In the genomic region with DNA sequence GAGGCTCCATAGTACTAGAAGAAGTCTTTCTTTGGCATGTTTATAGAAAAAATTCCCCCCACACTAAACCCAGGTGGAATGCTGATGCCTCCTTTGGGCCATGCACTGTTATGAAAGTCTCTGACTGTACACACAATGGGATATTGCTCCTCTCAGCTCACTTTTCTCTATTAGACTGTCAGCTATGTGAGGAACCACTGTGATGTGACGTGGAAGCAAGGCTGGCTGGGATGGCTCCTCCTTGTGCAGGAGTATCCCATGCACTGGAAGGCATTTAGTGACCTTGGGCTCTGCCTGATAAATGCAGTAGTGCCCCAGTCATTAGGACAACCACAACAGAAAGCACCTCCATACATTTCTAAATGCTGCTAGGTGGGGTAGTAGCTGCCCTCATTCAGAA, we compare ENCODE assay signal across 14 cellular contexts.
"Had no signal": no experiment of that assay in that cellular context is flagged by ENCODE, and none has a peak within 500 bp of the region (broad histone marks: within the 10 kb centered on the region; RNA-seq: fewer than 3 reads in every experiment).

No MANE protein-coding gene starts in this region.

- H3K27ac ChIP-seq: coronary artery, left lung, lower lobe of right lung, neutrophil, suprapubic skin, thyroid gland had no signal

- DNase-seq: effector CD8-positive, alpha-beta T cell; left lung; lower lobe of right lung; mucosa of descending colon; naive thymus-derived CD8-positive, alpha-beta T cell; posterior cingulate gyrus; stimulated activated CD4-positive, alpha-beta T cell treated with anti-CD3 and anti-CD28 coated beads, Interleukin-2, amount 100 ng/mL, for 48 hours; stimulated activated naive CD4-positive, alpha-beta T cell treated with Interleukin-2 at 50 U/mL for 16 hours; thyroid gland had no signal

- H3K27me3 ChIP-seq: left lung, neutrophil, thyroid gland had no signal

- H3K9me3 ChIP-seq: left lung, lower lobe of right lung, mucosa of descending colon, neutrophil, suprapubic skin, thyroid gland had no signal

- H3K4me3 ChIP-seq: coronary artery, left lung, lower lobe of right lung, mucosa of descending colon, smooth muscle cell, suprapubic skin, thyroid gland had no signal

- H3K27ac Mint-ChIP-seq: naive thymus-derived CD8-positive, alpha-beta T cell; type B pancreatic cell had no signal

- H3K36me3 ChIP-seq: left lung, lower lobe of right lung, neutrophil, suprapubic skin, thyroid gland had no signal

- H3K4me3 Mint-ChIP-seq: naive thymus-derived CD8-positive, alpha-beta T cell; type B pancreatic cell had no signal

- H3K36me3 Mint-ChIP-seq: type B pancreatic cell had no signal

- H3K4me2 ChIP-seq: smooth muscle cell had no signal

- H3K9me3 Mint-ChIP-seq: type B pancreatic cell had no signal
